In the genomic region with DNA sequence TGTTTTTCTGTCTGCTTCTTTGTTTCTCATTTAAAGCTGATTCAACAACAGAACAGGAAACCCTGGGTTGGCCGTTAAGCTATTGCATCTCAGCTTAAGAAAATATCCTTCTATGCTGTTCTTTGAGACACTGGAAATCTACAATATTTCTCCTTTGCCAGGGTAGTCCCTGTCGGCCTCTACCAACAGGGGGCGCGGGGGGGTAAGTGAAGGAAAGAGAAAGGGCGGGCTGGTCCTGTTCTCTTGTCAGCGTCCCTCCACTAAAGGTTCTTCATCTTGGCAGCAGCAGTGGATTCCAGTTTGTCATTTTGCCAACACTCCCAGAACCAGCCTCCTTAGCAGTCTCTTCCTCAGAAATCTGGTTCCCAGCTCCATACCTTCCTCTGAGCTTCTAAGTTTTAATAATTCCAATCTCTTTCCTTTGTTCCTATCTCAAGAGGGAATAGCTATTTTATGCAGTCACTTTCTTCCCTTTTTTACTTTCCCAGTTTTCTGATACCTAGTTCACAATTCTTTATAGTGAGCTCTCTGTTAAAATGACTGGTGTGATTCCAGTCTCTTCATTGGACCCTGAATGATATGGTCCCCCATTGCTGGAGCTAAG, we compare ENCODE assay signal across 9 cellular contexts.
DNase-seq lines count a peak whose midpoint lies in the region; ATAC-seq, FAIRE-seq and TF ChIP-seq lines count a peak whose summit lies in the region.
"Had no signal": no experiment of that assay in that cellular context is flagged by ENCODE, and none has a peak within 500 bp of the region (broad histone marks: within the 10 kb centered on the region; RNA-seq: fewer than 3 reads in every experiment).

No MANE protein-coding gene starts in this region.

- H3K27me3 Mint-ChIP-seq in activated T-cell treated with anti-CD3 and anti-CD28 coated beads, Interleukin-2, amount 50 U/mL, for 24 hours: peaks cover 3% of the 10 kb centered on the region

- DNase-seq in 8988T: peak; percentile 11
- peak; percentile 15 for DNase-seq in GM12891 (ENCODE audit: insufficient read length, low spot score)
- DNase-seq in NCI-H1092 (lab: John Stamatoyannopoulos, UW): peak; percentile 18
- DNase-seq in activated T-cell treated with anti-CD3 and anti-CD28 coated beads, Interleukin-2, amount 50 U/mL, for 24 hours: peak; percentile 60
- DNase-seq in retinal pigment epithelial cell (ENCODE audit: low read depth): peak; percentile 24
- no peak for DNase-seq in AML-193 (lab: John Stamatoyannopoulos, UW)
- DNase-seq in NCI-H2107 treated with DMSO at 0.1 percent for 48 hours (lab: John Stamatoyannopoulos, UW; ENCODE audit: unreplicated experiment): no peak

- H3K27me3 ChIP-seq in gastroesophageal sphincter: no peaks in the 10 kb centered on the region

- FAIRE-seq in GM12891 (lab: Jason Lieb, UNC): no peak

- H3K9me3 ChIP-seq in gastroesophageal sphincter: no peaks in the 10 kb centered on the region

- peaks cover 7 to 47% (median 21%) of the 10 kb centered on the region in 3 donors for H3K4me1 ChIP-seq in gastroesophageal sphincter

- no peaks in the 10 kb centered on the region for H3K36me3 Mint-ChIP-seq in activated T-cell treated with anti-CD3 and anti-CD28 coated beads, Interleukin-2, amount 50 U/mL, for 24 hours (ENCODE audit: low read depth)

- no peak overlapping the region for H3K27ac Mint-ChIP-seq in activated T-cell treated with anti-CD3 and anti-CD28 coated beads, Interleukin-2, amount 50 U/mL, for 24 hours

- no peaks in the 10 kb centered on the region for H3K4me1 Mint-ChIP-seq in activated T-cell treated with anti-CD3 and anti-CD28 coated beads, Interleukin-2, amount 50 U/mL, for 24 hours (ENCODE audit: low read depth)

- H3K4me3 Mint-ChIP-seq in activated T-cell treated with anti-CD3 and anti-CD28 coated beads, Interleukin-2, amount 50 U/mL, for 24 hours: no peak overlapping the region

- no peak for TF ChIP-seq EP300 in gastroesophageal sphincter (IDR thresholded peaks at IDR 0.05)

- TF ChIP-seq CTCF in gastroesophageal sphincter (IDR thresholded peaks at IDR 0.05): peak; percentile 65 to 84 (median 76)
- TF ChIP-seq CTCF in retinal pigment epithelial cell (conservative IDR thresholded peaks at IDR 0.05; ENCODE audit: low read depth, low read length): peak; percentile 78

- H3K36me3 ChIP-seq in gastroesophageal sphincter: no peaks in the 10 kb centered on the region

- peak; percentile 91 for ATAC-seq in gastroesophageal sphincter

- no peaks in the 10 kb centered on the region for H3K9me3 Mint-ChIP-seq in activated T-cell treated with anti-CD3 and anti-CD28 coated beads, Interleukin-2, amount 50 U/mL, for 24 hours

- H3K27ac ChIP-seq in gastroesophageal sphincter: peak overlapping the region in 1 of 4 donors; percentile 2
- H3K27ac ChIP-seq: epithelial cell of prostate had no signal

- TF ChIP-seq POLR2A in GM12891 (IDR thresholded peaks at IDR 0.05; ENCODE audit: low read depth, low read length): no peak
- no peak for TF ChIP-seq POLR2A in gastroesophageal sphincter (IDR thresholded peaks at IDR 0.05)

- H3K4me3 ChIP-seq in gastroesophageal sphincter (no peak overlapping the region), retinal pigment epithelial cell (ENCODE audit: low read length) (no peak overlapping the region)

- 7 to 10% methylated on average over 4 to 6 of the region's 6 CpGs for WGBS in gastroesophageal sphincter (ENCODE audit: low coverage in 1 of 2), 2 donors

TF ChIP-seq in GM12891, 5 proteins besides CTCF, POLR2A, EP300 and RAD21:
- TF ChIP-seq TAF1 (IDR thresholded peaks at IDR 0.05; ENCODE audit: low read depth, low read length) (no peak), SPI1 (IDR thresholded peaks at IDR 0.05; ENCODE audit: low read depth, low read length) (no peak), POU2F2 (IDR thresholded peaks at IDR 0.05; ENCODE audit: low read depth, low read length) (no peak), PAX5 (IDR thresholded peaks at IDR 0.05; ENCODE audit: insufficient read depth, low read length, severe bottlenecking) (no peak), POLR2AphosphoS5 (IDR thresholded peaks at IDR 0.05; ENCODE audit: low read depth, low read length) (no peak)

Comparison
In these comparisons a context has a peak if more than half of its experiments do, and no peak if none do; other contexts are left out.
1. DNase-seq: peak in 8988T (single experiment), GM12891 (single experiment), NCI-H1092 (single experiment), activated T-cell treated with anti-CD3 and anti-CD28 coated beads, Interleukin-2, amount 50 U/mL, for 24 hours (single experiment) and retinal pigment epithelial cell (single experiment); none in AML-193 (0 of 2) and NCI-H2107 treated with DMSO at 0.1 percent for 48 hours (single experiment).